In genomic region chr7:143352506-143353130, GRCh38 we compare ENCODE assay signal across 1 cellular context.
TF ChIP-seq lines count a peak whose summit lies in the region.

No MANE protein-coding gene starts in this region.

TF ChIP-seq in liver, 16 proteins besides CTCF, POLR2A, EP300 and RAD21 (continued from another document):
- TF ChIP-seq REST (IDR thresholded peaks at IDR 0.05), result no peak
- no peak for TF ChIP-seq FOXA1 (IDR thresholded peaks at IDR 0.05)
- peak; percentile 51 for TF ChIP-seq NR2F2 (IDR thresholded peaks at IDR 0.05)
- TF ChIP-seq SP1 (IDR thresholded peaks at IDR 0.05), result peak; percentile 50
- TF ChIP-seq FOXA2 (IDR thresholded peaks at IDR 0.05), result no peak
- TF ChIP-seq, protein P1, sequence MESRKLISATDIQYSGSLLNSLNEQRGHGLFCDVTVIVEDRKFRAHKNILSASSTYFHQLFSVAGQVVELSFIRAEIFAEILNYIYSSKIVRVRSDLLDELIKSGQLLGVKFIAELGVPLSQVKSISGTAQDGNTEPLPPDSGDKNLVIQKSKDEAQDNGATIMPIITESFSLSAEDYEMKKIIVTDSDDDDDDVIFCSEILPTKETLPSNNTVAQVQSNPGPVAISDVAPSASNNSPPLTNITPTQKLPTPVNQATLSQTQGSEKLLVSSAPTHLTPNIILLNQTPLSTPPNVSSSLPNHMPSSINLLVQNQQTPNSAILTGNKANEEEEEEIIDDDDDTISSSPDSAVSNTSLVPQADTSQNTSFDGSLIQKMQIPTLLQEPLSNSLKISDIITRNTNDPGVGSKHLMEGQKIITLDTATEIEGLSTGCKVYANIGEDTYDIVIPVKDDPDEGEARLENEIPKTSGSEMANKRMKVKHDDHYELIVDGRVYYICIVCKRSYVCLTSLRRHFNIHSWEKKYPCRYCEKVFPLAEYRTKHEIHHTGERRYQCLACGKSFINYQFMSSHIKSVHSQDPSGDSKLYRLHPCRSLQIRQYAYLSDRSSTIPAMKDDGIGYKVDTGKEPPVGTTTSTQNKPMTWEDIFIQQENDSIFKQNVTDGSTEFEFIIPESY (IDR thresholded peaks at IDR 0.05), result no peak
TF ChIP-seq in liver: peak in this region for 5.
